In the genomic region with DNA sequence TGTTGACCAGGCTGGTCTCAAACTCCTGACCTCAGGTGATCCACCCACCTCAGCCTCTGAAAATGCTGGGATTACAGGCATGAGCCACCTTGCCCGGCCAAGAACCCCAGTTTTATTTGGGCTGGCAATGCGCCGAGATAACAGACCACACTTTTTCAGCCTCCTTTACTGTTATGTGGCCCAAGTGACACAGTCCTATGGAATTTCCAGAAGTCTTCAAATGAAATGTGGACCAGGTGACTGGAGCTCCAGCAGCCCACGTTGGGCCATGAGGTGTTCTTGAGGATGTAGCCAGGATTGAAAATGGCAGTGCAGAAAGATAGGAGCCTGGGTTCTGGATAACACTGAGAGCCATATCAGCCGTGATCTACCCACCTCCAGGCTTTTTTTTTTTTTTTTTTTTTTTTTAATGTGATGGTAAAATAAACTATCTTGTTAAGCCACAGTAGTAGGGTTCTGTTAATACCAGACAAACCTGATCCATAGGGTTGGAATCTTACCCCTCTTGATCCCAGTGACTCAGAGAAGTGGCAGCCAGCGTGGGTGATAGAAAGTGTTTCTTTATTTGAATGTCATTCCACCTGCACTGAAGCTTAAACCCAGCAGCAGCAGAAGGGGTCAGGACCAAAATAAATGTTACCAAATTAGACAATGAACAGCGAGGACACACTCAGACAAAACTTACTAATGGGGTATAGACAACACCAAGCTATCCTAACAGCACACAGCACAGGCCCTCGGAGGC, we compare ENCODE assay signal across 21 cellular contexts. TPM values are rescaled to one million over a fixed set of nuclear protein-coding genes. Genes with fewer than 3 reads are reported as not detected.
A peak's percentile ranks its signal among the peaks of the same experiment; 100 is the strongest.
DNase-seq lines count a peak whose midpoint lies in the region; ATAC-seq, FAIRE-seq and TF ChIP-seq lines count a peak whose summit lies in the region.
"Had no signal": no experiment of that assay in that cellular context is flagged by ENCODE, and none has a peak within 500 bp of the region (broad histone marks: within the 10 kb centered on the region; RNA-seq: fewer than 3 reads in every experiment).

No MANE protein-coding gene starts in this region.

- CTCF ChIA-PET in MCF 10A (lab: Yijun Ruan, JAX), result interaction anchor here (1.1 kb wide), 1 partner anchor 145 kb away, joined by 3 read pairs; no protein-coding TSS in a partner anchor
- CTCF ChIA-PET in RWPE1 (lab: Yijun Ruan, JAX), result no interaction called here

- H3K27ac ChIP-seq in breast epithelium (no peak overlapping the region), RWPE1 (no peak overlapping the region), foreskin keratinocyte (no peak overlapping the region)
- H3K27ac ChIP-seq: stomach, uterus, VCaP had no signal

- H3K4me3 Mint-ChIP-seq in MCF 10A (ENCODE audit: unreplicated experiment), result no peak overlapping the region
- H3K4me3 Mint-ChIP-seq: CD4-positive, alpha-beta T cell; endodermal cell; memory B cell; nephron had no signal

- H3K36me3 Mint-ChIP-seq in MCF 10A (ENCODE audit: insufficient read depth, unreplicated experiment), result no peaks in the 10 kb centered on the region

- ATAC-seq in foreskin keratinocyte, result peak; percentile 74
- no peak for ATAC-seq in HG02623 (IDR thresholded peaks at IDR 0.05; ENCODE audit: unreplicated experiment)

- no peak for FAIRE-seq in urothelium cell line (lab: Jason Lieb, UNC)
- FAIRE-seq: A204.1, frontal cortex had no signal

- no peak overlapping the region for H3K27ac Mint-ChIP-seq in MCF 10A (ENCODE audit: low read depth, unreplicated experiment)
- H3K27ac Mint-ChIP-seq: CD4-positive, alpha-beta T cell; endodermal cell; memory B cell; nephron had no signal

- BruUV-seq in MCF 10A (replicated peaks; lab: Mats Ljungman, UMichigan), result no TSS peak

- no peak for TF ChIP-seq POLR2A in breast epithelium (IDR thresholded peaks at IDR 0.05)

- no peak overlapping the region for H3K4me3 ChIP-seq in breast epithelium
- H3K4me3 ChIP-seq: stomach, uterus had no signal

- TF ChIP-seq CTCF in MCF 10A (IDR thresholded peaks at IDR 0.05; ENCODE audit: unreplicated experiment), result no peak
- TF ChIP-seq CTCF in breast epithelium (IDR thresholded peaks at IDR 0.05), result no peak
- no peak for TF ChIP-seq CTCF in RWPE1 (conservative IDR thresholded peaks at IDR 0.05; ENCODE audit: low read depth)
- TF ChIP-seq CTCF in foreskin keratinocyte (conservative IDR thresholded peaks at IDR 0.05), result no peak

- H3K9me3 Mint-ChIP-seq in MCF 10A (ENCODE audit: unreplicated experiment), result no peaks in the 10 kb centered on the region
- H3K9me3 Mint-ChIP-seq: CD4-positive, alpha-beta T cell; endodermal cell; nephron had no signal

- peaks cover 5% of the 10 kb centered on the region for H3K4me1 Mint-ChIP-seq in MCF 10A (ENCODE audit: insufficient read depth, unreplicated experiment)
- H3K4me1 Mint-ChIP-seq: nephron had no signal

- POLR2A ChIA-PET in MCF 10A (lab: Yijun Ruan, JAX) (interaction anchor here (1.2 kb wide), 1 partner anchor 135 kb away, joined by 5 read pairs; no protein-coding TSS in a partner anchor), RWPE1 (lab: Yijun Ruan, JAX; ENCODE audit: low non-redundant PET) (no interaction called here)

- no peaks in the 10 kb centered on the region for H3K36me3 ChIP-seq in breast epithelium
- H3K36me3 ChIP-seq: stomach, uterus had no signal

- intact Hi-C loops in MCF 10A (cut with micrococcal nuclease) (no loop called here), breast epithelium (cut with DNase I; ENCODE audit: low total_unique reads) (no loop called here)

- no peaks in the 10 kb centered on the region for H3K9me3 ChIP-seq in breast epithelium
- H3K9me3 ChIP-seq: stomach, uterus had no signal

- no peaks in the 10 kb centered on the region for H3K27me3 Mint-ChIP-seq in MCF 10A (ENCODE audit: insufficient read depth, unreplicated experiment)

- DNase-seq in MCF 10A (ENCODE audit: unreplicated experiment), result peak; percentile 32
- DNase-seq in breast epithelium (ENCODE audit: low spot score in 2 of 2), result no peak
- DNase-seq in RWPE1 (ENCODE audit: low spot score), result peak; percentile 78
- DNase-seq in foreskin keratinocyte, result peak; percentile 44 to 80
- peak; percentile 82 for DNase-seq in urothelium cell line (ENCODE audit: low spot score)
- DNase-seq in activated CD4-positive, alpha-beta T cell treated with anti-CD3 and anti-CD28 coated beads, Interleukin-2, amount 50 U/mL, for 4 hours, result no peak
- no peak for DNase-seq in activated CD4-positive, CD25-positive, alpha-beta regulatory T cell treated with anti-CD3 and anti-CD28 coated beads, Interleukin-2, amount 50 U/mL, for 72 hours
- DNase-seq: CD4-positive, alpha-beta T cell; DMS79; endodermal cell; NCI-H1930; NCI-H524; stomach; uterus had no signal

- no peaks in the 10 kb centered on the region for H3K4me1 ChIP-seq in breast epithelium
- peaks cover 13% of the 10 kb centered on the region for H3K4me1 ChIP-seq in foreskin keratinocyte
- H3K4me1 ChIP-seq: uterus had no signal

- peaks cover 2 to 23% of the 10 kb centered on the region in 2 donors for H3K27me3 ChIP-seq in breast epithelium
- peaks cover 11% of the 10 kb centered on the region for H3K27me3 ChIP-seq in foreskin keratinocyte

RNA-seq across cellular contexts. Expression of a gene that starts 55.6 kb away (rescaled TPM):
- total RNA-seq in MCF 10A (2022) (not detected in 2 replicates), breast epithelium (not detected), foreskin keratinocyte (not detected in 2 replicates)
- polyA plus RNA-seq in foreskin keratinocyte, result not detected in 2 replicates
- total RNA-seq: CD4-positive, alpha-beta T cell; chondrocyte had no signal

Comparison
In these comparisons a context has a peak if more than half of its experiments do, and no peak if none do; other contexts are left out.
1. DNase-seq: peak in MCF 10A (single experiment), RWPE1 (single experiment), foreskin keratinocyte (2 of 2) and urothelium cell line (single experiment); none in breast epithelium (0 of 2), activated CD4-positive, alpha-beta T cell treated with anti-CD3 and anti-CD28 coated beads, Interleukin-2, amount 50 U/mL, for 4 hours (0 of 2) and activated CD4-positive, CD25-positive, alpha-beta regulatory T cell treated with anti-CD3 and anti-CD28 coated beads, Interleukin-2, amount 50 U/mL, for 72 hours (single experiment).